ENCODE assay signal across 8 cellular contexts in genomic region chr6:50816115-50816675, GRCh38. TPM values are rescaled to one million over a fixed set of nuclear protein-coding genes. Genes with fewer than 3 reads are reported as not detected.
A peak's percentile ranks its signal among the peaks of the same experiment; 100 is the strongest.
DNase-seq lines count a peak whose midpoint lies in the region; ATAC-seq, FAIRE-seq and TF ChIP-seq lines count a peak whose summit lies in the region.

No MANE protein-coding gene starts in this region.

- no peak overlapping the region for H2BK15ac ChIP-seq in IMR-90 (ENCODE audit: low read depth, low read length)

- peak overlapping the region; percentile 51 for H3K4me3 ChIP-seq in IMR-90 (ENCODE audit: insufficient read depth, low read depth, low read length)
- no peak overlapping the region for H3K4me3 ChIP-seq in ovary
- peak overlapping the region; percentile 48 for H3K4me3 ChIP-seq in urinary bladder (ENCODE audit: low read depth, low read length)

- BruUV-seq in IMR-90 (replicated peaks; lab: Mats Ljungman, UMichigan), result no TSS peak

- H3K36me3 Mint-ChIP-seq in activated naive CD4-positive, alpha-beta T cell treated with anti-CD3 and anti-CD28 coated beads for 36 hours (ENCODE audit: low read depth), result no peaks in the 10 kb centered on the region

- H3K27ac Mint-ChIP-seq in activated naive CD4-positive, alpha-beta T cell treated with anti-CD3 and anti-CD28 coated beads for 36 hours, result no peak overlapping the region

- in situ Hi-C loops in IMR-90 (cut with MboI; ENCODE audit: low sequenced_read_pairs), result loop anchor here (25.0 kb wide), 1 partner anchor 1196 kb away; no protein-coding TSS in a partner anchor

- DNase-seq in IMR-90 (peak; percentile 55), RCC 7860 (ENCODE audit: low spot score) (peak; percentile 47), glomerular endothelial cell (ENCODE audit: extremely low read depth, low read depth, low spot score) (peak; percentile 65), ovary (peak in 4 of 5 donors; percentile 20 to 50 (median 26))
- DNase-seq in activated naive CD4-positive, alpha-beta T cell treated with anti-CD3 and anti-CD28 coated beads for 36 hours, result peak; percentile 79

- no peak overlapping the region for H3K56ac ChIP-seq in IMR-90 (ENCODE audit: extremely low read depth, insufficient read depth, low read length)

- no peak overlapping the region for H4K91ac ChIP-seq in IMR-90 (ENCODE audit: insufficient read depth, low read depth, low read length)

- H3K27me3 Mint-ChIP-seq in activated naive CD4-positive, alpha-beta T cell treated with anti-CD3 and anti-CD28 coated beads for 36 hours (ENCODE audit: low read depth), result peaks cover 68% of the 10 kb centered on the region

- no peaks in the 10 kb centered on the region for H3K79me1 ChIP-seq in IMR-90 (ENCODE audit: low read depth in 1 of 2, low read length in 2 of 2)

- peak; percentile 84 for ATAC-seq in GM21717 (IDR thresholded peaks at IDR 0.05; ENCODE audit: unreplicated experiment)
- peak; percentile 57; the same call in 1 of the 2 replicates for ATAC-seq in IMR-90 (ENCODE audit: low read depth)

- peak overlapping the region; percentile 99 for H3K4me2 ChIP-seq in IMR-90 (ENCODE audit: low read depth, low read length)

- no peaks in the 10 kb centered on the region for H3K9me3 Mint-ChIP-seq in activated naive CD4-positive, alpha-beta T cell treated with anti-CD3 and anti-CD28 coated beads for 36 hours

- TF ChIP-seq POLR2A in IMR-90 (IDR thresholded peaks at IDR 0.05; ENCODE audit: low read depth, low read length), result no peak
- TF ChIP-seq POLR2A in ovary (IDR thresholded peaks at IDR 0.05), result no peak

- H3K27me3 ChIP-seq in IMR-90 (ENCODE audit: control insufficient read depth, insufficient read depth, low read length) (peaks cover 31% of the 10 kb centered on the region), ovary (no peaks in the 10 kb centered on the region)

- H2BK5ac ChIP-seq in IMR-90 (ENCODE audit: low read depth, low read length, poor library complexity, severe bottlenecking), result no peak overlapping the region

- H3K4ac ChIP-seq in IMR-90 (ENCODE audit: low read depth, low read length), result no peak overlapping the region

- H3K9me3 ChIP-seq in ES-I3 (ENCODE audit: control insufficient read depth, insufficient read depth, low read length), result no peaks in the 10 kb centered on the region
- no peaks in the 10 kb centered on the region; the same call in 1 of the 2 replicates for H3K9me3 ChIP-seq in IMR-90 (ENCODE audit: control insufficient read depth, insufficient read depth, low read length)
- no peaks in the 10 kb centered on the region for H3K9me3 ChIP-seq in ovary

- no peak overlapping the region for H3K14ac ChIP-seq in IMR-90 (replicated peaks; ENCODE audit: low read depth, low read length)

- peak overlapping the region; percentile 79 for H3K4me3 Mint-ChIP-seq in activated naive CD4-positive, alpha-beta T cell treated with anti-CD3 and anti-CD28 coated beads for 36 hours

- H2AK9ac ChIP-seq in IMR-90 (replicated peaks; ENCODE audit: low read depth, low read length, poor library complexity), result no peak overlapping the region

- H3K36me3 ChIP-seq in ES-I3 (ENCODE audit: insufficient read depth, low read length), result no peaks in the 10 kb centered on the region
- no peaks in the 10 kb centered on the region for H3K36me3 ChIP-seq in IMR-90 (ENCODE audit: control insufficient read depth, insufficient read depth, low read length)
- H3K36me3 ChIP-seq in ovary, result no peaks in the 10 kb centered on the region
- H3K36me3 ChIP-seq in urinary bladder (ENCODE audit: insufficient read depth), result no peaks in the 10 kb centered on the region

- peak; percentile 79 for TF ChIP-seq RAD21 in IMR-90 (IDR thresholded peaks at IDR 0.05; ENCODE audit: low read length)

- H3K9me1 ChIP-seq in IMR-90 (ENCODE audit: insufficient read depth, low read length), result no peaks in the 10 kb centered on the region

- dilution Hi-C loops in IMR-90 (cut with HindIII; ENCODE audit: low sequenced_read_pairs, unreplicated experiment), result no loop called here

- intact Hi-C loops in IMR-90 (cut with micrococcal nuclease), result loop anchor here (1.0 to 10.0 kb wide), 3 partner anchors 1039 to 1233 kb away; no protein-coding TSS in a partner anchor
- intact Hi-C loops in activated naive CD4-positive, alpha-beta T cell treated with anti-CD3 and anti-CD28 coated beads for 36 hours (cut with micrococcal nuclease), result loop anchor here (1.0 to 10.0 kb wide), 7 partner anchors 729 to 1846 kb away; no protein-coding TSS in a partner anchor
- intact Hi-C loops in ovary (cut with DNase I), result no loop called here

- no peak overlapping the region for H4K8ac ChIP-seq in IMR-90 (ENCODE audit: low read depth in 2 of 2, low read length in 2 of 2)

- peak overlapping the region; percentile 50; the same call in 1 of the 2 replicates for H3K9ac ChIP-seq in ES-I3 (ENCODE audit: low read depth, low read length)
- H3K9ac ChIP-seq in IMR-90 (ENCODE audit: low read depth, low read length), result no peak overlapping the region

- H2BK120ac ChIP-seq in IMR-90 (ENCODE audit: low read depth, low read length), result no peak overlapping the region

- H2BK20ac ChIP-seq in IMR-90 (ENCODE audit: low read depth, low read length), result no peak overlapping the region

- H3K18ac ChIP-seq in IMR-90 (ENCODE audit: low read depth, low read length), result no peak overlapping the region

- peaks cover 4% of the 10 kb centered on the region for H3K4me1 ChIP-seq in ES-I3 (ENCODE audit: insufficient read depth, low read length)
- no peaks in the 10 kb centered on the region for H3K4me1 ChIP-seq in IMR-90 (ENCODE audit: control insufficient read depth, insufficient read depth, low read length)
- H3K4me1 ChIP-seq in ovary (ENCODE audit: insufficient read depth), result peaks cover 3% of the 10 kb centered on the region
- H3K4me1 ChIP-seq in urinary bladder (ENCODE audit: insufficient read depth), result no peaks in the 10 kb centered on the region

- TF ChIP-seq CTCF in IMR-90 (conservative IDR thresholded peaks at IDR 0.05; ENCODE audit: low read depth, low read length), result peak; percentile 81
- TF ChIP-seq CTCF in ovary (IDR thresholded peaks at IDR 0.05), result peak in 1 of 3 donors; percentile 12

- CTCF ChIA-PET in IMR-90 (lab: Yijun Ruan, JAX), result no interaction called here
- CTCF ChIA-PET in activated naive CD4-positive, alpha-beta T cell treated with anti-CD3 and anti-CD28 coated beads for 36 hours (lab: Charles Lee), result interaction anchor here (0.6 kb wide), 1 partner anchor 1592 kb away, joined by 4 read pairs; no protein-coding TSS in a partner anchor

- H4K5ac ChIP-seq in IMR-90 (ENCODE audit: low read depth, low read length), result no peak overlapping the region

- peak; percentile 80 for FAIRE-seq in RCC 7860 (lab: Jason Lieb, UNC)

- H3K23ac ChIP-seq in IMR-90 (ENCODE audit: low read depth, low read length), result no peak overlapping the region

- peaks cover 14% of the 10 kb centered on the region for H3K4me1 Mint-ChIP-seq in activated naive CD4-positive, alpha-beta T cell treated with anti-CD3 and anti-CD28 coated beads for 36 hours (ENCODE audit: low read depth)

- H4K20me1 ChIP-seq in IMR-90 (ENCODE audit: insufficient read depth, low read length), result no peaks in the 10 kb centered on the region

- no peak overlapping the region for H2AK5ac ChIP-seq in IMR-90 (ENCODE audit: low read depth, low read length)

- H3K27ac ChIP-seq in IMR-90 (ENCODE audit: insufficient read depth, low read length) (no peak overlapping the region), ovary (no peak overlapping the region), urinary bladder (ENCODE audit: low read depth) (no peak overlapping the region)

- no peak overlapping the region for H2AFZ ChIP-seq in IMR-90 (replicated peaks; ENCODE audit: low read length, poor library complexity)

- POLR2A ChIA-PET in IMR-90 (lab: Charles Lee; ENCODE audit: unreplicated experiment), result interaction anchor here (0.7 kb wide), 1 partner anchor 1135 kb away, joined by 15 read pairs; no protein-coding TSS in a partner anchor

- WGBS in IMR-90 (ENCODE audit: extremely low coverage in 2 of 2, insufficient read length in 1 of 2), 2 experiments, result 5% methylated on average over 4 of the region's 14 CpGs; no CpG with 5 or more reads in 1 of the 2 experiments
- WGBS in ovary, 3 donors, result 0 to 2% (median 0%) methylated on average over 14 of the region's 14 CpGs
- WGBS in urinary bladder, result under 1% methylated on average over 14 of the region's 14 CpGs

- TF ChIP-seq EP300 in ovary (IDR thresholded peaks at IDR 0.05), result no peak

TF ChIP-seq in IMR-90, 13 proteins besides CTCF, POLR2A, EP300 and RAD21:
- TF ChIP-seq BHLHE40 (IDR thresholded peaks at IDR 0.05; ENCODE audit: low read depth, low read length), result no peak
- peak; percentile 45 for TF ChIP-seq SMC3 (IDR thresholded peaks at IDR 0.05; ENCODE audit: low read depth, low read length)

RNA-seq across cellular contexts. Expression of gene TFAP2B, which starts 2.5 kb away (rescaled TPM):
- total RNA-seq in IMR-90 (2012; rRNA removed) (not detected in 2 replicates), glomerular endothelial cell (0.82 TPM in 1 of 2 replicates, not detected in the other), ovary (not detected), urinary bladder (0.48 TPM)
- polyA plus RNA-seq in IMR-90 (2012; rRNA removed) (not detected in 2 replicates), ovary (not detected), urinary bladder (0.20 TPM)
- not detected in 2 replicates for polyA plus RNA-seq in IMR-90 (2012; cell fraction: cytosol; rRNA removed)
- polyA plus RNA-seq in IMR-90 (2012; cell fraction: nucleus; rRNA removed; ENCODE audit: low replicate concordance), result not detected in 2 replicates
- total RNA-seq in activated naive CD4-positive, alpha-beta T cell treated with anti-CD3 and anti-CD28 coated beads for 36 hours, result not detected

Comparison
In these comparisons a context has a peak if more than half of its experiments do, and no peak if none do; other contexts are left out.
1. DNase-seq: peak in every context shown above with its lines; median percentile 79 in activated naive CD4-positive, alpha-beta T cell treated with anti-CD3 and anti-CD28 coated beads for 36 hours; 65 in glomerular endothelial cell; 55 in IMR-90; 47 in RCC 7860; 26 in ovary.
2. intact Hi-C loops: an anchor here in IMR-90 (1.0 to 10.0 kb wide) and activated naive CD4-positive, alpha-beta T cell treated with anti-CD3 and anti-CD28 coated beads for 36 hours (1.0 to 10.0 kb wide); none called in ovary.